ENCODE assay signal across 24 cellular contexts in genomic region chr12:67671419-67671818, GRCh38. TPM values are rescaled to one million over a fixed set of nuclear protein-coding genes. Genes with fewer than 3 reads are reported as not detected.
DNase-seq lines count a peak whose midpoint lies in the region; ATAC-seq and TF ChIP-seq lines count a peak whose summit lies in the region.
"Had no signal": no experiment of that assay in that cellular context is flagged by ENCODE, and none has a peak within 500 bp of the region (broad histone marks: within the 10 kb centered on the region; RNA-seq: fewer than 3 reads in every experiment).

No MANE protein-coding gene starts in this region.

- H3K9ac ChIP-seq in IMR-90 (ENCODE audit: low read depth, low read length): no peak overlapping the region

- peaks cover 6% of the 10 kb centered on the region for H3K9me3 ChIP-seq in IMR-90 (ENCODE audit: control insufficient read depth, insufficient read depth, low read length)
- H3K9me3 ChIP-seq: HAP-1, ovary, right lobe of liver, upper lobe of left lung had no signal

- H2AFZ ChIP-seq in IMR-90 (replicated peaks; ENCODE audit: low read length, poor library complexity): no peak overlapping the region

- H4K8ac ChIP-seq in IMR-90 (ENCODE audit: low read depth in 2 of 2, low read length in 2 of 2): no peak overlapping the region

- no peak overlapping the region; the same call in 1 of the 2 replicates for H3K4me2 ChIP-seq in IMR-90 (ENCODE audit: low read depth, low read length)

- dilution Hi-C loops in IMR-90 (cut with HindIII; ENCODE audit: low sequenced_read_pairs, unreplicated experiment): no loop called here

- H3K4me1 Mint-ChIP-seq in mesothelial cell of epicardium (peaks cover 25% of the 10 kb centered on the region), glutamatergic neuron (ENCODE audit: low read depth, unreplicated experiment) (peaks cover 10% of the 10 kb centered on the region)

- no peak overlapping the region for H4K91ac ChIP-seq in IMR-90 (ENCODE audit: insufficient read depth, low read depth, low read length)

- in situ Hi-C loops in IMR-90 (cut with MboI; ENCODE audit: low sequenced_read_pairs): no loop called here
- in situ Hi-C loops in brain microvascular endothelial cell (cut with HindIII; ENCODE audit: low pct_ligation_motif_present, low sequenced_read_pairs): no loop called here

- H3K9me1 ChIP-seq in IMR-90 (ENCODE audit: insufficient read depth, low read length): peaks cover 8% of the 10 kb centered on the region

- H3K23ac ChIP-seq in IMR-90 (ENCODE audit: low read depth, low read length): no peak overlapping the region

- no peak overlapping the region for H2AK5ac ChIP-seq in IMR-90 (ENCODE audit: low read depth, low read length)

- H3K18ac ChIP-seq in IMR-90 (ENCODE audit: low read depth, low read length): no peak overlapping the region

- H3K27ac ChIP-seq in IMR-90 (ENCODE audit: insufficient read depth, low read length): no peak overlapping the region
- peak overlapping the region; percentile 83 for H3K27ac ChIP-seq in brain microvascular endothelial cell
- H3K27ac ChIP-seq: C4-2B, epithelial cell of prostate, ovary, right lobe of liver, upper lobe of left lung had no signal

- H3K4me1 ChIP-seq in IMR-90 (ENCODE audit: control insufficient read depth, insufficient read depth, low read length): peaks cover 1% of the 10 kb centered on the region; the same call in 1 of the 2 replicates
- H3K4me1 ChIP-seq: HAP-1, right lobe of liver had no signal

- no peak overlapping the region for H2BK15ac ChIP-seq in IMR-90 (ENCODE audit: low read depth, low read length)

- WGBS in IMR-90 (ENCODE audit: extremely low coverage in 2 of 2, insufficient read length in 1 of 2), 2 experiments: no CpG with 5 or more reads among the region's 2 CpGs

- peaks cover 3 to 26% of the 10 kb centered on the region in 2 experiments; a peak in 3 of 4 replicates for H3K79me1 ChIP-seq in IMR-90 (ENCODE audit: low read depth in 1 of 2, low read length in 2 of 2)

- H3K27ac Mint-ChIP-seq in mesothelial cell of epicardium: peak overlapping the region; percentile 96
- no peak overlapping the region for H3K27ac Mint-ChIP-seq in glutamatergic neuron (ENCODE audit: unreplicated experiment)
- H3K27ac Mint-ChIP-seq: activated CD8-positive, alpha-beta T cell treated with anti-CD3 and anti-CD28 coated beads, Interleukin-2, amount 10 ng/mL, durations not matched to agents 7 days and 5 days had no signal

- H3K4me3 Mint-ChIP-seq in mesothelial cell of epicardium (no peak overlapping the region), glutamatergic neuron (ENCODE audit: unreplicated experiment) (no peak overlapping the region)
- H3K4me3 Mint-ChIP-seq: activated CD8-positive, alpha-beta T cell treated with anti-CD3 and anti-CD28 coated beads, Interleukin-2, amount 10 ng/mL, durations not matched to agents 7 days and 5 days; naive B cell had no signal

- intact Hi-C loops in IMR-90 (cut with micrococcal nuclease): loop anchor here (2.0 kb wide), 1 partner anchor 71 kb away; no protein-coding TSS in a partner anchor

- no peak overlapping the region for H4K5ac ChIP-seq in IMR-90 (ENCODE audit: low read depth, low read length)

- H2BK120ac ChIP-seq in IMR-90 (ENCODE audit: low read depth, low read length): no peak overlapping the region

- no peaks in the 10 kb centered on the region for H3K27me3 ChIP-seq in IMR-90 (ENCODE audit: control insufficient read depth, insufficient read depth, low read length)
- no peaks in the 10 kb centered on the region for H3K27me3 ChIP-seq in brain microvascular endothelial cell (replicated peaks)
- H3K27me3 ChIP-seq: MG63, ovary, right lobe of liver, upper lobe of left lung had no signal

- no peak overlapping the region for H2AK9ac ChIP-seq in IMR-90 (replicated peaks; ENCODE audit: low read depth, low read length, poor library complexity)

- POLR2A ChIA-PET in AG04449 (lab: Yijun Ruan, JAX): no interaction called here
- POLR2A ChIA-PET in IMR-90 (lab: Charles Lee; ENCODE audit: unreplicated experiment): no interaction called here

- peaks cover 27% of the 10 kb centered on the region for H3K9me3 Mint-ChIP-seq in mesothelial cell of epicardium
- peaks cover 9% of the 10 kb centered on the region for H3K9me3 Mint-ChIP-seq in glutamatergic neuron (ENCODE audit: unreplicated experiment)

- H3K36me3 Mint-ChIP-seq in mesothelial cell of epicardium: peaks cover 33% of the 10 kb centered on the region
- H3K36me3 Mint-ChIP-seq in glutamatergic neuron (ENCODE audit: unreplicated experiment): peaks cover 32% of the 10 kb centered on the region

- no TSS peak for BruUV-seq in IMR-90 (replicated peaks; lab: Mats Ljungman, UMichigan)

- no peaks in the 10 kb centered on the region for H3K36me3 ChIP-seq in IMR-90 (ENCODE audit: control insufficient read depth, insufficient read depth, low read length)
- no peaks in the 10 kb centered on the region for H3K36me3 ChIP-seq in brain microvascular endothelial cell (replicated peaks)
- H3K36me3 ChIP-seq: HAP-1, ovary, right lobe of liver, upper lobe of left lung had no signal

- CTCF ChIA-PET in AG04449 (lab: Yijun Ruan, JAX) (interaction anchor here (0.7 to 1.1 kb wide), 3 partner anchors 9 to 271 kb away, joined by 3 to 5 read pairs (median 4); no protein-coding TSS in a partner anchor), IMR-90 (lab: Yijun Ruan, JAX) (no interaction called here)

- H2BK5ac ChIP-seq in IMR-90 (ENCODE audit: low read depth, low read length, poor library complexity, severe bottlenecking): no peak overlapping the region

- no peaks in the 10 kb centered on the region for H4K20me1 ChIP-seq in IMR-90 (ENCODE audit: insufficient read depth, low read length)

- H3K4me3 ChIP-seq in AG04449 (ENCODE audit: low read depth, low read length) (no peak overlapping the region), IMR-90 (ENCODE audit: insufficient read depth, low read depth, low read length) (no peak overlapping the region), brain microvascular endothelial cell (ENCODE audit: low read depth, low read length) (no peak overlapping the region)
- H3K4me3 ChIP-seq: HAP-1, MG63, ovary, right lobe of liver, upper lobe of left lung had no signal

- no peak overlapping the region for H3K56ac ChIP-seq in IMR-90 (ENCODE audit: extremely low read depth, insufficient read depth, low read length)

- TF ChIP-seq RAD21 in IMR-90 (IDR thresholded peaks at IDR 0.05; ENCODE audit: low read length): no peak

- no peak overlapping the region for H2BK20ac ChIP-seq in IMR-90 (ENCODE audit: low read depth, low read length)

- H3K4ac ChIP-seq in IMR-90 (ENCODE audit: low read depth, low read length): no peak overlapping the region

- ATAC-seq in IMR-90 (ENCODE audit: low read depth): no peak; the same call in 1 of the 2 replicates
- ATAC-seq: activated CD4-positive, CD25-positive, alpha-beta regulatory T cell treated with anti-CD3 and anti-CD28 coated beads, Interleukin-2, amount 50 U/mL, for 24 hours; activated CD8-positive, alpha-beta T cell treated with anti-CD3 and anti-CD28 coated beads, Interleukin-2, amount 10 ng/mL, durations not matched to agents 7 days and 5 days; right lobe of liver had no signal

- no peaks in the 10 kb centered on the region for H3K27me3 Mint-ChIP-seq in mesothelial cell of epicardium (ENCODE audit: low read depth)
- peaks cover 3% of the 10 kb centered on the region for H3K27me3 Mint-ChIP-seq in glutamatergic neuron (ENCODE audit: unreplicated experiment)
- H3K27me3 Mint-ChIP-seq: naive B cell had no signal

- no peak overlapping the region for H3K14ac ChIP-seq in IMR-90 (replicated peaks; ENCODE audit: low read depth, low read length)

- TF ChIP-seq CTCF in AG04449 (IDR thresholded peaks at IDR 0.05; ENCODE audit: insufficient read depth, low read length, missing control alignments) (no peak), IMR-90 (conservative IDR thresholded peaks at IDR 0.05; ENCODE audit: low read depth, low read length) (no peak), brain microvascular endothelial cell (IDR thresholded peaks at IDR 0.05; ENCODE audit: low read depth, low read length, missing control alignments) (no peak), mesothelial cell of epicardium (IDR thresholded peaks at IDR 0.05; ENCODE audit: unreplicated experiment) (no peak), glutamatergic neuron (IDR thresholded peaks at IDR 0.05; ENCODE audit: partially characterized antibody, unreplicated experiment) (no peak)

- DNase-seq in AG04449 (ENCODE audit: low read depth, low spot score) (peak; percentile 57), IMR-90 (peak; percentile 77), brain microvascular endothelial cell (peak; percentile 86), mesothelial cell of epicardium (ENCODE audit: low spot score in 2 of 2, unreplicated experiment in 2 of 2) (no peak), MV-4-11 (lab: John Stamatoyannopoulos, UW) (no peak), GM19240 (ENCODE audit: insufficient read length, low spot score) (no peak), glutamatergic neuron (no peak), activated gamma-delta T cell treated with Interleukin-2 at 50 U/mL for 16 hours (no peak)
- DNase-seq: ACHN; activated CD8-positive, alpha-beta T cell treated with anti-CD3 and anti-CD28 coated beads, Interleukin-2, amount 10 ng/mL, durations not matched to agents 7 days and 5 days; cerebellar nuclear complex; kidney glomerular epithelial cell; MG63; naive B cell; NCI-H146; NCI-H526; ovary; right lobe of liver; stimulated activated CD4-positive, alpha-beta T cell treated with anti-CD3 and anti-CD28 coated beads, Interleukin-15, amount 100 ng/mL, for 24 hours; upper lobe of left lung had no signal

- no peak for TF ChIP-seq POLR2A in IMR-90 (IDR thresholded peaks at IDR 0.05; ENCODE audit: low read depth, low read length)

TF ChIP-seq in IMR-90, 13 proteins besides CTCF, POLR2A, EP300 and RAD21:
- TF ChIP-seq, protein P1, sequence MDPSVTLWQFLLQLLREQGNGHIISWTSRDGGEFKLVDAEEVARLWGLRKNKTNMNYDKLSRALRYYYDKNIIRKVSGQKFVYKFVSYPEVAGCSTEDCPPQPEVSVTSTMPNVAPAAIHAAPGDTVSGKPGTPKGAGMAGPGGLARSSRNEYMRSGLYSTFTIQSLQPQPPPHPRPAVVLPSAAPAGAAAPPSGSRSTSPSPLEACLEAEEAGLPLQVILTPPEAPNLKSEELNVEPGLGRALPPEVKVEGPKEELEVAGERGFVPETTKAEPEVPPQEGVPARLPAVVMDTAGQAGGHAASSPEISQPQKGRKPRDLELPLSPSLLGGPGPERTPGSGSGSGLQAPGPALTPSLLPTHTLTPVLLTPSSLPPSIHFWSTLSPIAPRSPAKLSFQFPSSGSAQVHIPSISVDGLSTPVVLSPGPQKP (IDR thresholded peaks at IDR 0.05; ENCODE audit: borderline replicate concordance, low read depth, low read length): no peak

RNA-seq across cellular contexts. Expression of gene DYRK2, which starts 22.9 kb away (rescaled TPM):
- total RNA-seq in IMR-90 (2012; rRNA removed) (20.3 and 23.1 TPM in 2 replicates), mesothelial cell of epicardium (53.7 to 54.6 TPM (median 53.7 TPM) in 3 replicates), glutamatergic neuron (ENCODE audit: unreplicated experiment) (70.9 TPM)
- polyA plus RNA-seq in IMR-90 (2012; rRNA removed): 16.3 and 17.1 TPM in 2 replicates
- 7.6 and 11.1 TPM in 2 replicates for polyA plus RNA-seq in IMR-90 (2012; cell fraction: cytosol; rRNA removed)
- polyA plus RNA-seq in IMR-90 (2012; cell fraction: nucleus; rRNA removed; ENCODE audit: low replicate concordance): 18.4 and 19.6 TPM in 2 replicates

Comparison
In these comparisons a context has a peak if more than half of its experiments do, and no peak if none do; other contexts are left out.
1. DNase-seq: peak in AG04449 (single experiment), IMR-90 (single experiment) and brain microvascular endothelial cell (single experiment); none in mesothelial cell of epicardium (0 of 2), MV-4-11 (single experiment), GM19240 (single experiment), glutamatergic neuron (single experiment) and activated gamma-delta T cell treated with Interleukin-2 at 50 U/mL for 16 hours (single experiment).